In genomic region chr16:28932339-28933141, GRCh38 we compare ENCODE assay signal across 23 cellular contexts. TPM values are rescaled to one million over a fixed set of nuclear protein-coding genes. Genes with fewer than 3 reads are reported as not detected.
A peak's percentile ranks its signal among the peaks of the same experiment; 100 is the strongest.
DNase-seq lines count a peak whose midpoint lies in the region; ATAC-seq and FAIRE-seq lines count a peak whose summit lies in the region.
"Had no signal": no experiment of that assay in that cellular context is flagged by ENCODE, and none has a peak within 500 bp of the region (broad histone marks: within the 10 kb centered on the region; RNA-seq: fewer than 3 reads in every experiment).

No MANE protein-coding gene starts in this region.

- FAIRE-seq in urothelium cell line (lab: Jason Lieb, UNC) = no peak
- FAIRE-seq: colon, keratinocyte, pancreas had no signal

- peaks cover 24% of the 10 kb centered on the region for H3K4me1 Mint-ChIP-seq in activated T-cell treated with anti-CD3 and anti-CD28 coated beads, Interleukin-2, amount 50 U/mL, for 4 hours (ENCODE audit: low read depth)
- peaks cover 21% of the 10 kb centered on the region for H3K4me1 Mint-ChIP-seq in T-helper 17 cell
- H3K4me1 Mint-ChIP-seq in stimulated activated effector memory CD8-positive, alpha-beta T cell treated with anti-CD3 and anti-CD28 coated beads, Interleukin-12 subunit alpha, Interleukin-12 subunit beta, amount 100 ng/mL, for 72 hours = peaks cover 33% of the 10 kb centered on the region
- H3K4me1 Mint-ChIP-seq: mesothelial cell of epicardium had no signal

- no peak for DNase-seq in activated T-cell treated with anti-CD3 and anti-CD28 coated beads, Interleukin-2, amount 50 U/mL, for 4 hours
- DNase-seq in activated T-cell treated with anti-CD3 and anti-CD28 coated beads, Interleukin-2, amount 50 U/mL, for 48 hours = no peak
- no peak for DNase-seq in T-helper 17 cell
- no peak for DNase-seq in stimulated activated effector memory CD8-positive, alpha-beta T cell treated with anti-CD3 and anti-CD28 coated beads, Interleukin-12 subunit alpha, Interleukin-12 subunit beta, amount 100 ng/mL, for 72 hours (ENCODE audit: low spot score in 2 of 2)
- DNase-seq in urothelium cell line (ENCODE audit: low spot score) = no peak
- DNase-seq: 8988T; activated CD4-positive, alpha-beta T cell treated with anti-CD3 and anti-CD28 coated beads, Interleukin-2, amount 10 ng/mL, durations not matched to agents 24 days and 14 days; aorta; CD4-positive, alpha-beta memory T cell; head of caudate nucleus; NCI-H1436; NCI-H510A treated with DMSO at 0.1 percent for 48 hours; RPMI8226 had no signal

- peak overlapping the region; percentile 8 for H3K27ac Mint-ChIP-seq in T-helper 17 cell
- peak overlapping the region; percentile 96 for H3K27ac Mint-ChIP-seq in stimulated activated effector memory CD8-positive, alpha-beta T cell treated with anti-CD3 and anti-CD28 coated beads, Interleukin-12 subunit alpha, Interleukin-12 subunit beta, amount 100 ng/mL, for 72 hours
- H3K27ac Mint-ChIP-seq: activated CD4-positive, alpha-beta T cell treated with anti-CD3 and anti-CD28 coated beads, Interleukin-2, amount 10 ng/mL, durations not matched to agents 24 days and 14 days; activated T-helper 1 cell treated with anti-CD3 and anti-CD28 coated beads, Interleukin-12 subunit alpha, Interleukin-12 subunit beta, Interleukin-2, Interleukin-4 antibody, amounts not matched to agents 30 ng/mL and 10 ng/mL and 1 ng/mL, durations not matched to agents 14 hours and 24 hours and 36 hours; mesothelial cell of epicardium; T-helper 1 cell treated with Interleukin-12 subunit alpha and Interleukin-12 subunit beta and Interleukin-4 antibody, amounts not matched to agents 30 μg/mL and 1 μg/mL, for 36 hours had no signal

- no peaks in the 10 kb centered on the region for H3K9me3 Mint-ChIP-seq in activated T-cell treated with anti-CD3 and anti-CD28 coated beads, Interleukin-2, amount 50 U/mL, for 4 hours
- H3K9me3 Mint-ChIP-seq in stimulated activated effector memory CD8-positive, alpha-beta T cell treated with anti-CD3 and anti-CD28 coated beads, Interleukin-12 subunit alpha, Interleukin-12 subunit beta, amount 100 ng/mL, for 72 hours = peaks cover 3% of the 10 kb centered on the region
- H3K9me3 Mint-ChIP-seq: activated CD4-positive, alpha-beta T cell treated with anti-CD3 and anti-CD28 coated beads, Interleukin-2, amount 10 ng/mL, durations not matched to agents 24 days and 14 days; activated T-helper 1 cell treated with anti-CD3 and anti-CD28 coated beads, Interleukin-12 subunit alpha, Interleukin-12 subunit beta, Interleukin-2, Interleukin-4 antibody, amounts not matched to agents 30 ng/mL and 10 ng/mL and 1 ng/mL, durations not matched to agents 14 hours and 24 hours and 36 hours; CD4-positive, alpha-beta memory T cell; mesothelial cell of epicardium; T-helper 1 cell treated with Interleukin-12 subunit alpha and Interleukin-12 subunit beta and Interleukin-4 antibody, amounts not matched to agents 30 μg/mL and 1 μg/mL, for 36 hours had no signal

- ATAC-seq in activated T-cell treated with anti-CD3 and anti-CD28 coated beads, Interleukin-2, amount 50 U/mL, for 4 hours = no peak
- ATAC-seq in T-helper 17 cell = no peak
- ATAC-seq in stimulated activated effector memory CD8-positive, alpha-beta T cell treated with anti-CD3 and anti-CD28 coated beads, Interleukin-12 subunit alpha, Interleukin-12 subunit beta, amount 100 ng/mL, for 72 hours = no peak
- no peak for ATAC-seq in HG02763 (IDR thresholded peaks at IDR 0.05; ENCODE audit: unreplicated experiment)
- ATAC-seq: esophagus mucosa, pancreas had no signal

- H3K36me3 Mint-ChIP-seq in activated T-cell treated with anti-CD3 and anti-CD28 coated beads, Interleukin-2, amount 50 U/mL, for 4 hours (ENCODE audit: insufficient read depth) = no peaks in the 10 kb centered on the region
- H3K36me3 Mint-ChIP-seq in T-helper 17 cell (ENCODE audit: low read depth) = no peaks in the 10 kb centered on the region
- H3K36me3 Mint-ChIP-seq in stimulated activated effector memory CD8-positive, alpha-beta T cell treated with anti-CD3 and anti-CD28 coated beads, Interleukin-12 subunit alpha, Interleukin-12 subunit beta, amount 100 ng/mL, for 72 hours = peaks cover 19% of the 10 kb centered on the region
- H3K36me3 Mint-ChIP-seq: CD4-positive, alpha-beta memory T cell; mesothelial cell of epicardium had no signal

- peak overlapping the region; percentile 63 for H3K4me3 Mint-ChIP-seq in activated T-cell treated with anti-CD3 and anti-CD28 coated beads, Interleukin-2, amount 50 U/mL, for 4 hours
- no peak overlapping the region for H3K4me3 Mint-ChIP-seq in T-helper 17 cell
- peak overlapping the region; percentile 33 for H3K4me3 Mint-ChIP-seq in stimulated activated effector memory CD8-positive, alpha-beta T cell treated with anti-CD3 and anti-CD28 coated beads, Interleukin-12 subunit alpha, Interleukin-12 subunit beta, amount 100 ng/mL, for 72 hours
- H3K4me3 Mint-ChIP-seq: activated CD4-positive, alpha-beta T cell treated with anti-CD3 and anti-CD28 coated beads, Interleukin-2, amount 10 ng/mL, durations not matched to agents 24 days and 14 days; activated T-helper 1 cell treated with anti-CD3 and anti-CD28 coated beads, Interleukin-12 subunit alpha, Interleukin-12 subunit beta, Interleukin-2, Interleukin-4 antibody, amounts not matched to agents 30 ng/mL and 10 ng/mL and 1 ng/mL, durations not matched to agents 14 hours and 24 hours and 36 hours; CD4-positive, alpha-beta memory T cell; mesothelial cell of epicardium; T-helper 1 cell treated with Interleukin-12 subunit alpha and Interleukin-12 subunit beta and Interleukin-4 antibody, amounts not matched to agents 30 μg/mL and 1 μg/mL, for 36 hours had no signal

- H3K9me3 ChIP-seq in T-helper 17 cell (ENCODE audit: control insufficient read depth, low read length, poor library complexity, severe bottlenecking) = no peaks in the 10 kb centered on the region
- H3K9me3 ChIP-seq: HAP-1, pancreas had no signal

- no peaks in the 10 kb centered on the region for H3K27me3 Mint-ChIP-seq in activated T-cell treated with anti-CD3 and anti-CD28 coated beads, Interleukin-2, amount 50 U/mL, for 4 hours (ENCODE audit: low read depth)
- no peaks in the 10 kb centered on the region for H3K27me3 Mint-ChIP-seq in T-helper 17 cell
- H3K27me3 Mint-ChIP-seq: activated CD4-positive, alpha-beta T cell treated with anti-CD3 and anti-CD28 coated beads, Interleukin-2, amount 10 ng/mL, durations not matched to agents 24 days and 14 days; CD4-positive, alpha-beta memory T cell had no signal

RNA-seq across cellular contexts. Expression of gene CD19, which starts 0.8 kb away (rescaled TPM):
- 1 to 10 TPM; 1.1 to 8.5 (median 1.5) TPM for total RNA-seq in activated T-cell treated with anti-CD3 and anti-CD28 coated beads, Interleukin-2, amount 50 U/mL, for 4 hours
- total RNA-seq in T-helper 17 cell = 1 to 10 TPM in 1 of 2 donors, not detected in 1; 4.0 TPM
- total RNA-seq: activated CD4-positive, alpha-beta T cell treated with anti-CD3 and anti-CD28 coated beads, Interleukin-2, amount 10 ng/mL, durations not matched to agents 24 days and 14 days; activated T-helper 1 cell treated with anti-CD3 and anti-CD28 coated beads, Interleukin-12 subunit alpha, Interleukin-12 subunit beta, Interleukin-2, Interleukin-4 antibody, amounts not matched to agents 30 ng/mL and 10 ng/mL and 1 ng/mL, durations not matched to agents 14 hours and 24 hours and 36 hours; CD4-positive, alpha-beta memory T cell; mesothelial cell of epicardium; smooth muscle cell had no signal

RNA-seq across cellular contexts. Expression of gene RABEP2, which starts 7.5 kb away (rescaled TPM):
- total RNA-seq in activated T-cell treated with anti-CD3 and anti-CD28 coated beads, Interleukin-2, amount 50 U/mL, for 4 hours = 10 to 100 TPM; 21.9 to 27.1 (median 24.2) TPM
- total RNA-seq in T-helper 17 cell = 10 to 100 TPM; 25.2 to 25.3 TPM

RNA-seq across cellular contexts. Expression of gene NFATC2IP, which starts 18.2 kb away (rescaled TPM):
- total RNA-seq in activated T-cell treated with anti-CD3 and anti-CD28 coated beads, Interleukin-2, amount 50 U/mL, for 4 hours = 10 to 100 TPM; 63.0 to 66.9 (median 63.6) TPM
- 10 to 100 TPM; 67.7 to 70.9 TPM for total RNA-seq in T-helper 17 cell

RNA-seq across cellular contexts. Expression of gene SPNS1, which starts 42.0 kb away (rescaled TPM):
- 10 to 100 TPM; 33.5 to 42.7 (median 36.5) TPM for total RNA-seq in activated T-cell treated with anti-CD3 and anti-CD28 coated beads, Interleukin-2, amount 50 U/mL, for 4 hours
- 10 to 100 TPM; 24.4 to 28.1 TPM for total RNA-seq in T-helper 17 cell

RNA-seq across cellular contexts. Expression of gene LAT, which starts 52.3 kb away (rescaled TPM):
- total RNA-seq in activated T-cell treated with anti-CD3 and anti-CD28 coated beads, Interleukin-2, amount 50 U/mL, for 4 hours = 100 to 1,000 TPM; 241 to 262 (median 259) TPM
- total RNA-seq in T-helper 17 cell = 100 to 1,000 TPM; 191 to 193 TPM
